12 cellular contexts compared by ENCODE assay signal in the genomic region with DNA sequence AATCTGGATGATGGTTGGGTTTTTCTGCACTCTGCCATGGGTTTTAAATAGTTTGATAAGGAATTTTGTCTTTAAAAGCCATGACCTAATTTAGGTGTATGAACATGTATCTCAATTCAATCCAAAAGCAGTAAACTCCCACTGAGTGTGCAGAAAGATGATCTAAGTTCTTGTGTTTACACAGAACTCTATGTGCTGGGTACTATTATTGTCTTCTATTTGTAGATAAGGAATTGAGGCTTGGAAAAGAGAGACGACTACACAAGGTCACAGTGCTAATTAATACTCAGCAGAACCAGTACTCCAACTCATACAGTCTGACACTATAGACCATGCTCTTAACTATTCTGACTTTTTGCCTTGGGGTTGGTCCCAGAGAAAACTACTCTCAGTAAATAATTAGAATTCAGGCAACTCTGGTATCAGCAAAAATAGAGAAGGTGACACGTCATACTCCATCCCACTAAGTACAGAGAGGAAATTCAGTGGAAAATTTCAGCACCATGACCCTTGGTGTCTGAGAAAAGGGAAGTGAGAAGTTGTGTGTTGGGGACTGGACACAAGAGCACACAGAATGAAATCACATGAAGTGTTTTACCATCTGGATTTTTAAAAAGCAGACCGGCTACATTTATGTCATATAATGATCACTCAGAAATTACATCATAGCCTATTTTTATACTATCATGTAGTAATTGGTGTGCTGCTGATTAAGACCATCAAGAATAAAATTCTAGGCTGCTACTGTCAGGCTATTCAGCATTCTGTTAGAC. TPM values are rescaled to one million over a fixed set of nuclear protein-coding genes. Genes with fewer than 3 reads are reported as not detected.
DNase-seq lines count a peak whose midpoint lies in the region; ATAC-seq, FAIRE-seq and TF ChIP-seq lines count a peak whose summit lies in the region.
"Had no signal": no experiment of that assay in that cellular context is flagged by ENCODE, and none has a peak within 500 bp of the region (broad histone marks: within the 10 kb centered on the region; RNA-seq: fewer than 3 reads in every experiment).

No MANE protein-coding gene starts in this region.

- no peak for DNase-seq in right atrium auricular region (ENCODE audit: low spot score)
- no peak for DNase-seq in small intestine
- DNase-seq in cerebellar nuclear complex (lab: John Stamatoyannopoulos, UW), result no peak
- no peak for DNase-seq in NCI-H2107 treated with DMSO at 0.1 percent for 48 hours (lab: John Stamatoyannopoulos, UW; ENCODE audit: unreplicated experiment)
- no peak for DNase-seq in activated CD8-positive, alpha-beta memory T cell treated with anti-CD3 and anti-CD28 coated beads, Interleukin-2, amount 50 U/mL, for 4 hours
- DNase-seq: activated naive CD8-positive, alpha-beta T cell treated with anti-CD3 and anti-CD28 coated beads, Interleukin-2, amount 10 ng/mL, durations not matched to agents 7 days and 5 days; DND-41 had no signal

- peak; percentile 96 for ATAC-seq in GM18508 (IDR thresholded peaks at IDR 0.05; ENCODE audit: insufficient read depth, unreplicated experiment)
- peak; percentile 91 for ATAC-seq in GM21786 (IDR thresholded peaks at IDR 0.05; ENCODE audit: unreplicated experiment)
- ATAC-seq in HG03558 (IDR thresholded peaks at IDR 0.05; ENCODE audit: extremely low read depth, unreplicated experiment), result peak; percentile 86

- H3K9me3 ChIP-seq in right atrium auricular region (no peaks in the 10 kb centered on the region), small intestine (ENCODE audit: control insufficient read depth, low read depth) (no peaks in the 10 kb centered on the region)
- H3K9me3 ChIP-seq: neutrophil had no signal

- H3K4me1 ChIP-seq in right atrium auricular region (peaks cover 0 to 49% of the 10 kb centered on the region in 2 donors), small intestine (ENCODE audit: control insufficient read depth in 2 of 2, insufficient read depth in 1 of 2, low read depth in 1 of 2, low read length in 1 of 2) (no peaks in the 10 kb centered on the region)

- H3K4me3 ChIP-seq in right atrium auricular region, result no peak overlapping the region
- no peak overlapping the region for H3K4me3 ChIP-seq in small intestine (ENCODE audit: low read depth in 1 of 2, low read length in 2 of 2)

- 49 to 65% (median 54%) methylated on average over 3 of the region's 3 CpGs for WGBS in small intestine, 3 donors

- H3K27me3 ChIP-seq in right atrium auricular region (no peaks in the 10 kb centered on the region), small intestine (ENCODE audit: control insufficient read depth in 2 of 2, insufficient read depth in 2 of 2, low read length in 2 of 2) (no peaks in the 10 kb centered on the region)
- H3K27me3 ChIP-seq: neutrophil had no signal

- H3K36me3 ChIP-seq in right atrium auricular region (no peaks in the 10 kb centered on the region), small intestine (ENCODE audit: control insufficient read depth in 2 of 2, insufficient read depth in 2 of 2, low read length in 2 of 2) (no peaks in the 10 kb centered on the region)
- H3K36me3 ChIP-seq: neutrophil had no signal

- H3K27ac ChIP-seq in right atrium auricular region, result peak overlapping the region; percentile 59 to 86
- H3K27ac ChIP-seq in small intestine (ENCODE audit: low read depth in 1 of 2, low read length in 1 of 2), result no peak overlapping the region
- H3K27ac ChIP-seq: KMS-11, neutrophil had no signal

- no peak for FAIRE-seq in small intestine (lab: Jason Lieb, UNC)

- no peak for TF ChIP-seq CTCF in right atrium auricular region (IDR thresholded peaks at IDR 0.05)

RNA-seq across cellular contexts. Expression of a gene that starts 18.2 kb away (rescaled TPM):
- under 1 TPM; 0.08 to 0.48 TPM for total RNA-seq in right atrium auricular region
- under 1 TPM in 2 of 3 donors, not detected in 1; 0.27 to 0.48 TPM for polyA plus RNA-seq in small intestine

Comparison
In these comparisons a context has a peak if more than half of its experiments do, and no peak if none do; other contexts are left out.
1. H3K27ac ChIP-seq: peak in right atrium auricular region (2 of 2); none in small intestine (0 of 2).
2. Peak in every context shown above with its lines, with median percentiles within 50 percentile points of each other: ATAC-seq.